Comparison of ENCODE assay signal across 23 cellular contexts in genomic region chr2:44441200-44441599, GRCh38.
DNase-seq lines count a peak whose midpoint lies in the region; ATAC-seq, FAIRE-seq and TF ChIP-seq lines count a peak whose summit lies in the region.
"Had no signal": no experiment of that assay in that cellular context is flagged by ENCODE, and none has a peak within 500 bp of the region (broad histone marks: within the 10 kb centered on the region; RNA-seq: fewer than 3 reads in every experiment).

No MANE protein-coding gene starts in this region.

- no peaks in the 10 kb centered on the region for H3K36me3 ChIP-seq in endothelial cell of umbilical vein (ENCODE audit: control insufficient read depth in 2 of 2, extremely low read depth in 1 of 2, insufficient read depth in 2 of 2, low read length in 2 of 2)
- no peaks in the 10 kb centered on the region for H3K36me3 ChIP-seq in osteoblast (ENCODE audit: insufficient read depth, low read length)

- dilution Hi-C loops in endothelial cell of umbilical vein (cut with MboI; ENCODE audit: extremely low pct_ligation_motif_present, low sequenced_read_pairs) = no loop called here

- H3K9me1 ChIP-seq in endothelial cell of umbilical vein (replicated peaks; ENCODE audit: control insufficient read depth, extremely low read depth, insufficient read depth, low read length) = no peaks in the 10 kb centered on the region

- POLR2A ChIA-PET in endothelial cell of umbilical vein (lab: Charles Lee) = no interaction called here

- H3K9ac ChIP-seq in endothelial cell of umbilical vein (replicated peaks; ENCODE audit: extremely low read depth, insufficient read depth, low read length) = no peak overlapping the region
- H3K9ac ChIP-seq: BLaER1 treated with 17β-estradiol and CSF1 and Interleukin-3, amounts not matched to agents 10 nM and 100 nM had no signal

- H3K27me3 ChIP-seq in endothelial cell of umbilical vein (ENCODE audit: control insufficient read depth in 2 of 2, insufficient read depth in 2 of 2, low read length in 2 of 2) (no peaks in the 10 kb centered on the region), osteoblast (ENCODE audit: insufficient read depth, low read length) (no peaks in the 10 kb centered on the region), right cardiac atrium (ENCODE audit: control insufficient read depth, insufficient read depth) (no peaks in the 10 kb centered on the region)
- H3K27me3 ChIP-seq: BLaER1 treated with 17β-estradiol and CSF1 and Interleukin-3, amounts not matched to agents 10 nM and 100 nM had no signal

- no peak for FAIRE-seq in endothelial cell of umbilical vein (lab: Jason Lieb, UNC)

- in situ Hi-C loops in GM13976 (cut with MboI; ENCODE audit: low sequenced_read_pairs, unreplicated experiment) = no loop called here

- WGBS in right cardiac atrium = 93% methylated on average over 4 of the region's 4 CpGs

- H3K4me2 ChIP-seq in endothelial cell of umbilical vein (ENCODE audit: insufficient read depth, low read length) (no peak overlapping the region), osteoblast (ENCODE audit: insufficient read depth, low read length) (no peak overlapping the region)
- H3K4me2 ChIP-seq: BLaER1 treated with 17β-estradiol and CSF1 and Interleukin-3, amounts not matched to agents 10 nM and 100 nM had no signal

- no peak for TF ChIP-seq CTCF in endothelial cell of umbilical vein (IDR thresholded peaks at IDR 0.05; ENCODE audit: extremely low read depth in 1 of 2, insufficient read depth in 1 of 2, low read depth in 1 of 2, low read length in 2 of 2)
- no peak for TF ChIP-seq CTCF in osteoblast (IDR thresholded peaks at IDR 0.05; ENCODE audit: extremely low read depth, low read depth, low read length)
- no peak for TF ChIP-seq CTCF in GM13976 (IDR thresholded peaks at IDR 0.05; ENCODE audit: borderline replicate concordance, control extremely low read depth, extremely low read depth, insufficient read depth, missing control alignments)

- no peak for TF ChIP-seq POLR2A in endothelial cell of umbilical vein (IDR thresholded peaks at IDR 0.05; ENCODE audit: low read depth, low read length)

- H3K4me3 ChIP-seq in endothelial cell of umbilical vein (replicated peaks in 1 of 3; ENCODE audit: insufficient read depth in 1 of 3, low read depth in 1 of 3, low read length in 3 of 3) (no peak overlapping the region), osteoblast (ENCODE audit: insufficient read depth, low read length) (no peak overlapping the region), right cardiac atrium (ENCODE audit: low read length) (no peak overlapping the region)
- H3K4me3 ChIP-seq: BLaER1 treated with 17β-estradiol and CSF1 and Interleukin-3, amounts not matched to agents 10 nM and 100 nM had no signal

- no TSS peak for BruUV-seq in endothelial cell of umbilical vein (replicated peaks; lab: Mats Ljungman, UMichigan)

- H3K9me3 ChIP-seq in endothelial cell of umbilical vein (replicated peaks; ENCODE audit: control insufficient read depth, insufficient read depth, low read length) = no peaks in the 10 kb centered on the region
- H3K9me3 ChIP-seq in osteoblast (ENCODE audit: low read depth, low read length) = no peaks in the 10 kb centered on the region
- no peaks in the 10 kb centered on the region for H3K9me3 ChIP-seq in right cardiac atrium (ENCODE audit: control insufficient read depth, low read length)
- H3K9me3 ChIP-seq: Caco-2 had no signal

- ATAC-seq in right cardiac atrium = no peak
- ATAC-seq: T-cell had no signal

- intact Hi-C loops in endothelial cell of umbilical vein (cut with micrococcal nuclease) (no loop called here), right cardiac atrium (cut with DNase I) (no loop called here)

- DNase-seq in ELR (ENCODE audit: low read depth) (peak; percentile 41), M059J (ENCODE audit: low read depth) (peak; percentile 18), endothelial cell of umbilical vein (ENCODE audit: low read depth, low spot score) (no peak), osteoblast (ENCODE audit: insufficient read length, low spot score, missing footprints) (peak; percentile 5), GM13976 (ENCODE audit: low spot score) (no peak), right cardiac atrium (no peak), DMS153 (lab: John Stamatoyannopoulos, UW) (no peak)
- DNase-seq: Caco-2; CD4-positive, alpha-beta memory T cell; GDM1; Karpas-422; MM.1S; NCI-H1092; NCI-H1436; NCI-H1930; NCI-H345; NCI-H524 treated with DMSO at 0.1 percent for 48 hours; NCI-H82; OCI-M1; RPMI8226; SHP77; T-cell had no signal

- H2AFZ ChIP-seq in endothelial cell of umbilical vein (ENCODE audit: low read depth, low read length) (no peak overlapping the region), osteoblast (ENCODE audit: low read length) (no peak overlapping the region)

- H4K20me1 ChIP-seq in endothelial cell of umbilical vein (replicated peaks; ENCODE audit: control insufficient read depth, extremely low read depth, insufficient read depth, low read length) (no peaks in the 10 kb centered on the region), osteoblast (ENCODE audit: insufficient read depth, low read length) (no peaks in the 10 kb centered on the region)
- H4K20me1 ChIP-seq: BLaER1 treated with 17β-estradiol and CSF1 and Interleukin-3, amounts not matched to agents 10 nM and 100 nM had no signal

- no peaks in the 10 kb centered on the region for H3K79me2 ChIP-seq in endothelial cell of umbilical vein (ENCODE audit: control insufficient read depth, insufficient read depth, low read length)
- H3K79me2 ChIP-seq in osteoblast (ENCODE audit: insufficient read depth, low read length) = no peaks in the 10 kb centered on the region

- no peaks in the 10 kb centered on the region for H3K4me1 ChIP-seq in endothelial cell of umbilical vein (ENCODE audit: control insufficient read depth, extremely low read depth, insufficient read depth, low read length)
- no peaks in the 10 kb centered on the region for H3K4me1 ChIP-seq in osteoblast (ENCODE audit: insufficient read depth, low read length)
- H3K4me1 ChIP-seq in right cardiac atrium (ENCODE audit: control insufficient read depth, insufficient read depth, low read length) = no peaks in the 10 kb centered on the region
- H3K4me1 ChIP-seq: BLaER1 treated with 17β-estradiol and CSF1 and Interleukin-3, amounts not matched to agents 10 nM and 100 nM; Caco-2 had no signal

- CTCF ChIA-PET in endothelial cell of umbilical vein (lab: Charles Lee) = interaction anchor here (1.2 kb wide), 1 partner anchor 9 kb away, joined by 3 read pairs; no protein-coding TSS in a partner anchor

- H3K27ac ChIP-seq in endothelial cell of umbilical vein (ENCODE audit: insufficient read depth, low read depth, low read length) (no peak overlapping the region), osteoblast (ENCODE audit: low read depth, low read length) (no peak overlapping the region), right cardiac atrium (ENCODE audit: low read length) (no peak overlapping the region)
- H3K27ac ChIP-seq: BLaER1 treated with 17β-estradiol and CSF1 and Interleukin-3, amounts not matched to agents 10 nM and 100 nM had no signal

TF ChIP-seq in endothelial cell of umbilical vein, 7 proteins besides CTCF, POLR2A, EP300 and RAD21:
- no peak for TF ChIP-seq MYC (IDR thresholded peaks at IDR 0.05; ENCODE audit: low read depth, low read length)
- peak; percentile 21 for TF ChIP-seq GATA2 (IDR thresholded peaks at IDR 0.05; ENCODE audit: insufficient read depth, insufficient read length, low read depth, low read length)
TF ChIP-seq in endothelial cell of umbilical vein: peak in this region for 1.

Comparison
In these comparisons a context has a peak if more than half of its experiments do, and no peak if none do; other contexts are left out.
1. DNase-seq: peak in ELR (single experiment), M059J (single experiment) and osteoblast (single experiment); none in endothelial cell of umbilical vein (single experiment), GM13976 (single experiment), right cardiac atrium (0 of 3) and DMS153 (single experiment).